ENCODE assay signal across 30 cellular contexts in genomic region chr7:83469491-83469890, GRCh38.
DNase-seq lines count a peak whose midpoint lies in the region; FAIRE-seq and TF ChIP-seq lines count a peak whose summit lies in the region.
"Had no signal": no experiment of that assay in that cellular context is flagged by ENCODE, and none has a peak within 500 bp of the region (broad histone marks: within the 10 kb centered on the region; RNA-seq: fewer than 3 reads in every experiment).

No MANE protein-coding gene starts in this region.

- peaks cover 6% of the 10 kb centered on the region for H3K4me1 ChIP-seq in endodermal cell (ENCODE audit: control insufficient read depth, insufficient read depth, low read length)
- peaks cover 18% of the 10 kb centered on the region for H3K4me1 ChIP-seq in osteoblast (ENCODE audit: insufficient read depth, low read length)
- H3K4me1 ChIP-seq: adrenal gland, colonic mucosa had no signal

- FAIRE-seq in RCC 7860 (lab: Jason Lieb, UNC), result no peak
- FAIRE-seq: H54, HepG2 had no signal

- H3K4me2 ChIP-seq in osteoblast (ENCODE audit: insufficient read depth, low read length), result peak overlapping the region; percentile 76

- H3K9me3 Mint-ChIP-seq in endodermal cell, result no peaks in the 10 kb centered on the region
- H3K9me3 Mint-ChIP-seq: activated CD4-positive, alpha-beta T cell treated with anti-CD3 and anti-CD28 coated beads, Interleukin-2, amount 10 ng/mL, durations not matched to agents 24 days and 14 days; memory B cell; naive B cell had no signal

- peak overlapping the region; percentile 7 for H3K27ac Mint-ChIP-seq in endodermal cell
- H3K27ac Mint-ChIP-seq: activated CD4-positive, alpha-beta T cell treated with anti-CD3 and anti-CD28 coated beads, Interleukin-2, amount 10 ng/mL, durations not matched to agents 24 days and 14 days; activated T-cell treated with anti-CD3 and anti-CD28 coated beads, Interleukin-2, amount 50 U/mL, for 72 hours; B cell; effector memory CD8-positive, alpha-beta T cell; memory B cell had no signal

- H4K20me1 ChIP-seq in osteoblast (ENCODE audit: insufficient read depth, low read length), result no peaks in the 10 kb centered on the region

- H3K79me2 ChIP-seq in osteoblast (ENCODE audit: insufficient read depth, low read length), result no peaks in the 10 kb centered on the region

- H3K4me3 Mint-ChIP-seq in endodermal cell, result no peak overlapping the region
- H3K4me3 Mint-ChIP-seq: activated CD4-positive, alpha-beta T cell treated with anti-CD3 and anti-CD28 coated beads, Interleukin-2, amount 10 ng/mL, durations not matched to agents 24 days and 14 days; activated T-cell treated with anti-CD3 and anti-CD28 coated beads, Interleukin-2, amount 50 U/mL, for 72 hours; B cell; effector memory CD8-positive, alpha-beta T cell; memory B cell; naive B cell had no signal

- no peak overlapping the region for H3K9ac ChIP-seq in endodermal cell (ENCODE audit: extremely low read depth, low read length, poor library complexity, severe bottlenecking)

- peaks cover 41% of the 10 kb centered on the region for H3K36me3 Mint-ChIP-seq in endodermal cell (ENCODE audit: low read depth)
- H3K36me3 Mint-ChIP-seq: memory B cell, naive B cell had no signal

- DNase-seq in DMS53 (lab: John Stamatoyannopoulos, UW) (peak; percentile 16), DMS53 treated with DMSO at 0.1 percent for 48 hours (lab: John Stamatoyannopoulos, UW; ENCODE audit: unreplicated experiment) (no peak), RCC 7860 (ENCODE audit: low spot score) (peak; percentile 27), endodermal cell (no peak), osteoblast (ENCODE audit: insufficient read length, low spot score, missing footprints) (no peak), SIG-M5 treated with dmso at 0.1 percent for 504 hours (lab: John Stamatoyannopoulos, UW; ENCODE audit: unreplicated experiment) (no peak), AG08395 (ENCODE audit: low spot score) (no peak), mesenteric fat pad (ENCODE audit: low spot score) (no peak)
- DNase-seq: activated CD4-positive, alpha-beta T cell treated with anti-CD3 and anti-CD28 coated beads, Interleukin-2, amount 10 ng/mL, durations not matched to agents 24 days and 14 days; activated naive CD4-positive, alpha-beta T cell treated with Interleukin-2 at 50 U/mL for 16 hours; activated T-cell treated with anti-CD3 and anti-CD28 coated beads, Interleukin-2, amount 50 U/mL, for 72 hours; adrenal gland; colonic mucosa; DMS153; effector memory CD8-positive, alpha-beta T cell; esophagus squamous epithelium; left cardiac atrium; naive B cell; NCI-H2081 treated with DMSO at 0.1 percent for 48 hours; NCI-H446 treated with DMSO at 0.1 percent for 48 hours; occipital lobe; stimulated activated CD4-positive, alpha-beta T cell treated with anti-CD3 and anti-CD28 coated beads, Interleukin-2, amount 100 ng/mL, for 24 hours; T-helper 2 cell; upper lobe of right lung had no signal

- H3K27me3 Mint-ChIP-seq in endodermal cell (ENCODE audit: insufficient read depth), result no peaks in the 10 kb centered on the region
- H3K27me3 Mint-ChIP-seq: activated CD4-positive, alpha-beta T cell treated with anti-CD3 and anti-CD28 coated beads, Interleukin-2, amount 10 ng/mL, durations not matched to agents 24 days and 14 days; B cell; effector memory CD8-positive, alpha-beta T cell; memory B cell; naive B cell had no signal

- TF ChIP-seq CTCF in endodermal cell (conservative IDR thresholded peaks at IDR 0.05) (no peak), osteoblast (IDR thresholded peaks at IDR 0.05; ENCODE audit: extremely low read depth, low read depth, low read length) (no peak)

- H3K36me3 ChIP-seq in endodermal cell (ENCODE audit: control insufficient read depth, insufficient read depth, low read length) (peaks cover 45% of the 10 kb centered on the region), osteoblast (ENCODE audit: insufficient read depth, low read length) (no peaks in the 10 kb centered on the region)
- H3K36me3 ChIP-seq: adrenal gland, colonic mucosa, esophagus squamous epithelium, upper lobe of right lung had no signal

- H3K4me1 Mint-ChIP-seq in endodermal cell, result peaks cover 40% of the 10 kb centered on the region
- H3K4me1 Mint-ChIP-seq: activated CD4-positive, alpha-beta T cell treated with anti-CD3 and anti-CD28 coated beads, Interleukin-2, amount 10 ng/mL, durations not matched to agents 24 days and 14 days; B cell; memory B cell; naive B cell had no signal

- H2AFZ ChIP-seq in osteoblast (ENCODE audit: low read length), result no peak overlapping the region

- H3K9me3 ChIP-seq in endodermal cell (ENCODE audit: control insufficient read depth, low read length), result no peaks in the 10 kb centered on the region
- H3K9me3 ChIP-seq in osteoblast (ENCODE audit: low read depth, low read length), result no peaks in the 10 kb centered on the region
- H3K9me3 ChIP-seq: adrenal gland, colonic mucosa, esophagus squamous epithelium, upper lobe of right lung had no signal

- no peaks in the 10 kb centered on the region for H3K27me3 ChIP-seq in endodermal cell (ENCODE audit: control insufficient read depth, insufficient read depth, low read length, poor library complexity, severe bottlenecking)
- no peaks in the 10 kb centered on the region for H3K27me3 ChIP-seq in osteoblast (ENCODE audit: insufficient read depth, low read length)
- H3K27me3 ChIP-seq: adrenal gland, colonic mucosa, esophagus squamous epithelium, upper lobe of right lung had no signal

- 95% methylated on average over 3 of the region's 3 CpGs; no CpG with 5 or more reads in 1 of the 2 experiments for WGBS in endodermal cell (ENCODE audit: insufficient coverage in 1 of 2, insufficient read length in 1 of 2), 2 experiments

- H3K4me3 ChIP-seq in endodermal cell (ENCODE audit: low read length) (no peak overlapping the region), osteoblast (ENCODE audit: insufficient read depth, low read length) (no peak overlapping the region)
- H3K4me3 ChIP-seq: adrenal gland, colonic mucosa, esophagus squamous epithelium, smooth muscle cell, upper lobe of right lung had no signal

- no peak overlapping the region for H3K27ac ChIP-seq in endodermal cell (ENCODE audit: low read depth, low read length)
- peak overlapping the region; percentile 85 for H3K27ac ChIP-seq in osteoblast (ENCODE audit: low read depth, low read length)
- H3K27ac ChIP-seq: 22Rv1, adrenal gland, colonic mucosa, esophagus squamous epithelium, upper lobe of right lung had no signal

Comparison
In these comparisons a context has a peak if more than half of its experiments do, and no peak if none do; other contexts are left out.
1. DNase-seq: peak in DMS53 (single experiment) and RCC 7860 (single experiment); none in DMS53 treated with DMSO at 0.1 percent for 48 hours (single experiment), endodermal cell (single experiment), osteoblast (single experiment), SIG-M5 treated with dmso at 0.1 percent for 504 hours (single experiment), AG08395 (single experiment) and mesenteric fat pad (single experiment).